In genomic region chr10:98444314-98445006, GRCh38 we compare ENCODE assay signal across 11 cellular contexts. TPM values are rescaled to one million over a fixed set of nuclear protein-coding genes. Genes with fewer than 3 reads are reported as not detected.
DNase-seq lines count a peak whose midpoint lies in the region; ATAC-seq and TF ChIP-seq lines count a peak whose summit lies in the region.
"Had no signal": no experiment of that assay in that cellular context is flagged by ENCODE, and none has a peak within 500 bp of the region (broad histone marks: within the 10 kb centered on the region; RNA-seq: fewer than 3 reads in every experiment).

No MANE protein-coding gene starts in this region.

- H3K36me3 ChIP-seq in PC-3 (ENCODE audit: low read depth, low read length) = no peaks in the 10 kb centered on the region
- H3K36me3 ChIP-seq: prostate gland had no signal

- DNase-seq in stimulated activated naive CD8-positive, alpha-beta T cell treated with anti-CD3 and anti-CD28 coated beads, Interleukin-15, Interleukin-2, amounts not matched to agents 100 U/mL and 50 U/mL, for 24 hours = no peak
- no peak for DNase-seq in PC-3
- no peak for DNase-seq in glutamatergic neuron
- no peak for DNase-seq in NCI-H187 (lab: John Stamatoyannopoulos, UW)
- DNase-seq in GM13977 (ENCODE audit: low spot score) = no peak
- DNase-seq in putamen (ENCODE audit: low spot score) = no peak
- DNase-seq in NCI-H345 (lab: John Stamatoyannopoulos, UW) = no peak
- DNase-seq: kidney, NCI-H1694 had no signal

- no peaks in the 10 kb centered on the region for H3K9me3 ChIP-seq in PC-3 (ENCODE audit: low read length)
- H3K9me3 ChIP-seq: prostate gland had no signal

- H3K79me2 ChIP-seq in PC-3 (ENCODE audit: low read length) = no peaks in the 10 kb centered on the region

- H3K4me1 ChIP-seq in PC-3 (ENCODE audit: insufficient read depth, low read length) = peaks cover 13% of the 10 kb centered on the region; the same call in 1 of the 2 replicates
- H3K4me1 ChIP-seq: prostate gland had no signal

- peak overlapping the region; percentile 90 for H3K4me3 Mint-ChIP-seq in stimulated activated naive CD8-positive, alpha-beta T cell treated with anti-CD3 and anti-CD28 coated beads, Interleukin-15, Interleukin-2, amounts not matched to agents 100 ng/mL and 50 ng/mL, for 24 hours
- H3K4me3 Mint-ChIP-seq in glutamatergic neuron (ENCODE audit: unreplicated experiment) = no peak overlapping the region

- peaks cover 57% of the 10 kb centered on the region for H3K4me1 Mint-ChIP-seq in stimulated activated naive CD8-positive, alpha-beta T cell treated with anti-CD3 and anti-CD28 coated beads, Interleukin-15, Interleukin-2, amounts not matched to agents 100 ng/mL and 50 ng/mL, for 24 hours (ENCODE audit: low read depth)
- H3K4me1 Mint-ChIP-seq in glutamatergic neuron (ENCODE audit: low read depth, unreplicated experiment) = peaks cover 11% of the 10 kb centered on the region

- POLR2A ChIA-PET in PC-3 (lab: Charles Lee; ENCODE audit: unreplicated experiment) = no interaction called here

- no peak overlapping the region for H3K4me3 ChIP-seq in PC-3 (ENCODE audit: low read length)
- H3K4me3 ChIP-seq: prostate gland had no signal

- ATAC-seq in stimulated activated naive CD8-positive, alpha-beta T cell treated with anti-CD3 and anti-CD28 coated beads, Interleukin-15, Interleukin-2, amounts not matched to agents 100 U/mL and 50 U/mL, for 24 hours = no peak
- ATAC-seq in PC-3 = no peak

- H3K9ac ChIP-seq in PC-3 (ENCODE audit: low read length) = no peak overlapping the region

- no peaks in the 10 kb centered on the region for H4K20me1 ChIP-seq in PC-3 (ENCODE audit: low read length)

- no peak overlapping the region for H3K4me2 ChIP-seq in PC-3 (ENCODE audit: low read length)

- H3K27me3 ChIP-seq in PC-3 (ENCODE audit: low read length) = no peaks in the 10 kb centered on the region

- TF ChIP-seq CTCF in PC-3 (conservative IDR thresholded peaks at IDR 0.05; ENCODE audit: low read depth, low read length) (no peak), glutamatergic neuron (IDR thresholded peaks at IDR 0.05; ENCODE audit: partially characterized antibody, unreplicated experiment) (no peak), GM13977 (IDR thresholded peaks at IDR 0.05; ENCODE audit: extremely low read depth, insufficient read depth, missing control alignments) (no peak)

- H2AFZ ChIP-seq in PC-3 (ENCODE audit: low read length) = no peak overlapping the region

- no peaks in the 10 kb centered on the region for H3K27me3 Mint-ChIP-seq in stimulated activated naive CD8-positive, alpha-beta T cell treated with anti-CD3 and anti-CD28 coated beads, Interleukin-15, Interleukin-2, amounts not matched to agents 100 ng/mL and 50 ng/mL, for 24 hours
- H3K27me3 Mint-ChIP-seq in glutamatergic neuron (ENCODE audit: unreplicated experiment) = no peaks in the 10 kb centered on the region

- in situ Hi-C loops in GM13977 (cut with MboI; ENCODE audit: low pct_unique_long_range_greater_than_20kb, low sequenced_read_pairs, unreplicated experiment) = no loop called here

- H3K36me3 Mint-ChIP-seq in stimulated activated naive CD8-positive, alpha-beta T cell treated with anti-CD3 and anti-CD28 coated beads, Interleukin-15, Interleukin-2, amounts not matched to agents 100 ng/mL and 50 ng/mL, for 24 hours (ENCODE audit: low read depth) = peaks cover 47% of the 10 kb centered on the region
- peaks cover 7% of the 10 kb centered on the region for H3K36me3 Mint-ChIP-seq in glutamatergic neuron (ENCODE audit: unreplicated experiment)

- peak overlapping the region; percentile 80 for H3K27ac Mint-ChIP-seq in stimulated activated naive CD8-positive, alpha-beta T cell treated with anti-CD3 and anti-CD28 coated beads, Interleukin-15, Interleukin-2, amounts not matched to agents 100 ng/mL and 50 ng/mL, for 24 hours
- H3K27ac Mint-ChIP-seq in glutamatergic neuron (ENCODE audit: unreplicated experiment) = peak overlapping the region; percentile 3

- CTCF ChIA-PET in PC-3 (lab: Charles Lee) = no interaction called here

- no peak overlapping the region for H3K27ac ChIP-seq in PC-3 (ENCODE audit: low read length)
- H3K27ac ChIP-seq: prostate gland had no signal

- no peaks in the 10 kb centered on the region for H3K9me2 ChIP-seq in PC-3 (replicated peaks; ENCODE audit: low read length)

- BruUV-seq in PC-3 (replicated peaks; lab: Mats Ljungman, UMichigan) = TSS peak; percentile 12

- H3K9me3 Mint-ChIP-seq in stimulated activated naive CD8-positive, alpha-beta T cell treated with anti-CD3 and anti-CD28 coated beads, Interleukin-15, Interleukin-2, amounts not matched to agents 100 ng/mL and 50 ng/mL, for 24 hours = no peaks in the 10 kb centered on the region
- peaks cover 2% of the 10 kb centered on the region for H3K9me3 Mint-ChIP-seq in glutamatergic neuron (ENCODE audit: unreplicated experiment)

- intact Hi-C loops in PC-3 (cut with micrococcal nuclease) = no loop called here

- H3F3A ChIP-seq in PC-3 (ENCODE audit: low read length, unreplicated experiment) = no peaks in the 10 kb centered on the region

RNA-seq across cellular contexts. Expression of gene HPS1, which starts 2.3 kb away (rescaled TPM):
- total RNA-seq in PC-3 (2014; rRNA removed) = 19.1 and 20.6 TPM in 2 replicates
- total RNA-seq in glutamatergic neuron (ENCODE audit: unreplicated experiment) = 34.4 TPM

RNA-seq across cellular contexts. Expression of gene PYROXD2, which starts 29.5 kb away (rescaled TPM):
- total RNA-seq in PC-3 (2014; rRNA removed) (3.1 and 9.4 TPM in 2 replicates), glutamatergic neuron (ENCODE audit: unreplicated experiment) (5.5 TPM)
